ENCODE assay signal across 1 cellular context in the genomic region with DNA sequence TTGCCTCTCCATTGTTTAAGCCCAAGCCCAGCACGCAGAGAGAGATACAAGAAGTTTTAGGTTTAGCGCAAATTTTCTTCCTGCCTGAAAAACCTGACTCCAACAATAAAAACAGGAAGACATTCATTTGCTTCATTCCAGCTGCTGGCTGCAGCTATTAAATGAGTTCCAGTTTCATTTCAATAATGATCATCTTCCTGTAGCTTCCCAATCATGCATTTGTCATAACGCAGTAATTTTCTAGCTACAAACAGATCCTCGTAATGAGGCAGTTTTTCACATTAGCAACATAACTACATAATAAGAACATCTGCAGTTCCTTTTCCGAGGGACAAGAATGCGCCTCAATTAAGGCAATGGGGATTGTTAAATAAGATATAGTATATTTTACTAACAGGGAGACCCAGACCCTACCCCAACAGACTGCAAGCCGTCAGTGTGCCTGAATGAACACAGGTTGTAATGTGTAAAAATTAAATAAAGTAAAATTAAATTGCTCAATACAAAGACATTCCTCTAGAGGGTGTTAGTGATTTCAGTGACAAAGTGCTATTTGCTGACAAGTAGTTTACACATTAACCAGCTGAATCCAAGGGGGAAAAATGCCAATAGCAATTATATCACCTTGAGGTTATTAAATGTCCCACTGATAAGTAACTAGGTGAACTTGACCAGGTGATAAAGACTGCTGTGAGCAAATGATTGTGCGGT.
TF ChIP-seq lines count a peak whose summit lies in the region.

No MANE protein-coding gene starts in this region.

TF ChIP-seq in HCT116, 20 proteins besides CTCF, POLR2A, EP300 and RAD21 (continued from another document):
- TF ChIP-seq EGR1 (IDR thresholded peaks at IDR 0.05; ENCODE audit: low read depth) (no peak), SIN3A (IDR thresholded peaks at IDR 0.05; ENCODE audit: low read depth) (no peak), SRF (IDR thresholded peaks at IDR 0.05; ENCODE audit: low read depth) (no peak)
